23 cellular contexts compared by ENCODE assay signal in genomic region chr1:107357381-107357780, GRCh38.
"Had no signal": no experiment of that assay in that cellular context is flagged by ENCODE, and none has a peak within 500 bp of the region (broad histone marks: within the 10 kb centered on the region; RNA-seq: fewer than 3 reads in every experiment).

No MANE protein-coding gene starts in this region.

- H3K4me2 ChIP-seq: neural progenitor cell had no signal

- H3K4me1 ChIP-seq: ascending aorta, heart left ventricle, prostate gland, upper lobe of right lung had no signal

- H3K4me3 ChIP-seq: ascending aorta, cardiac muscle cell, dorsolateral prefrontal cortex, gastroesophageal sphincter, heart left ventricle, neural progenitor cell, prostate gland, skin epidermis, thoracic aorta, upper lobe of right lung had no signal

- H3K9me3 Mint-ChIP-seq: activated CD4-positive, alpha-beta T cell treated with anti-CD3 and anti-CD28 coated beads, Interleukin-2, amount 10 ng/mL, durations not matched to agents 7 days and 5 days; activated T-cell treated with anti-CD3 and anti-CD28 coated beads, Interleukin-2, amount 50 U/mL, for 24 hours; activated T-helper 2 cell treated with anti-CD3 and anti-CD28 coated beads, Interferon-gamma antibody, Interleukin-2, Interleukin-4, amounts not matched to agents 10 μg/mL and 5 μg/mL and 100 μg/mL, durations not matched to agents 14 hours and 24 hours and 36 hours; immature natural killer cell; neural progenitor cell had no signal

- H2AFZ ChIP-seq: neural progenitor cell had no signal

- H3K27ac Mint-ChIP-seq: activated CD4-positive, alpha-beta T cell treated with anti-CD3 and anti-CD28 coated beads, Interleukin-2, amount 10 ng/mL, durations not matched to agents 7 days and 5 days; activated CD8-positive, alpha-beta T cell treated with anti-CD3 and anti-CD28 coated beads, Interleukin-2, amount 10 ng/mL, durations not matched to agents 7 days and 5 days; activated T-cell treated with anti-CD3 and anti-CD28 coated beads, Interleukin-2, amount 50 U/mL, for 24 hours; activated T-helper 2 cell treated with anti-CD3 and anti-CD28 coated beads, Interferon-gamma antibody, Interleukin-2, Interleukin-4, amounts not matched to agents 10 μg/mL and 5 μg/mL and 100 μg/mL, durations not matched to agents 14 hours and 24 hours and 36 hours; immature natural killer cell; naive thymus-derived CD4-positive, alpha-beta T cell; neural progenitor cell; stimulated activated naive CD8-positive, alpha-beta T cell treated with anti-CD3 and anti-CD28 coated beads, Interleukin-15, amount 100 ng/mL, for 72 hours had no signal

- H3K27me3 ChIP-seq: ascending aorta, cardiac muscle cell, dorsolateral prefrontal cortex, gastroesophageal sphincter, heart left ventricle, neural progenitor cell, upper lobe of right lung had no signal

- H3K27ac ChIP-seq: ascending aorta, cardiac muscle cell, dorsolateral prefrontal cortex, epithelial cell of prostate, heart left ventricle, neural progenitor cell, prostate gland, thoracic aorta, upper lobe of right lung had no signal

- H3K4me1 Mint-ChIP-seq: activated CD4-positive, alpha-beta T cell treated with anti-CD3 and anti-CD28 coated beads, Interleukin-2, amount 10 ng/mL, durations not matched to agents 7 days and 5 days; immature natural killer cell; stimulated activated naive CD8-positive, alpha-beta T cell treated with anti-CD3 and anti-CD28 coated beads, Interleukin-15, amount 100 ng/mL, for 72 hours had no signal

- H3K9me3 ChIP-seq: ascending aorta, gastroesophageal sphincter, heart left ventricle, prostate gland, thoracic aorta, upper lobe of right lung had no signal

- H3K9ac ChIP-seq: neural progenitor cell had no signal

- H3K4me3 Mint-ChIP-seq: activated CD4-positive, alpha-beta T cell treated with anti-CD3 and anti-CD28 coated beads, Interleukin-2, amount 10 ng/mL, durations not matched to agents 7 days and 5 days; activated CD8-positive, alpha-beta T cell treated with anti-CD3 and anti-CD28 coated beads, Interleukin-2, amount 10 ng/mL, durations not matched to agents 7 days and 5 days; activated T-cell treated with anti-CD3 and anti-CD28 coated beads, Interleukin-2, amount 50 U/mL, for 24 hours; immature natural killer cell; naive thymus-derived CD4-positive, alpha-beta T cell; neural progenitor cell; stimulated activated naive CD8-positive, alpha-beta T cell treated with anti-CD3 and anti-CD28 coated beads, Interleukin-15, amount 100 ng/mL, for 72 hours had no signal

- H3K36me3 ChIP-seq: ascending aorta, cardiac muscle cell, gastroesophageal sphincter, heart left ventricle, neural progenitor cell, prostate gland, thoracic aorta, upper lobe of right lung had no signal

- DNase-seq: activated CD4-positive, alpha-beta T cell treated with anti-CD3 and anti-CD28 coated beads, Interleukin-2, amount 10 ng/mL, durations not matched to agents 7 days and 5 days; activated CD8-positive, alpha-beta T cell treated with anti-CD3 and anti-CD28 coated beads, Interleukin-2, amount 10 ng/mL, durations not matched to agents 7 days and 5 days; activated naive CD4-positive, alpha-beta T cell treated with Interleukin-2 at 50 U/mL for 16 hours; activated T-cell treated with anti-CD3 and anti-CD28 coated beads, Interleukin-2, amount 50 U/mL, for 24 hours; dorsolateral prefrontal cortex; heart left ventricle; immature natural killer cell; mesendoderm; naive thymus-derived CD4-positive, alpha-beta T cell; right cardiac atrium; stimulated activated naive CD8-positive, alpha-beta T cell treated with anti-CD3 and anti-CD28 coated beads, Interleukin-15, amount 100 ng/mL, for 72 hours; T-helper 1 cell; T-helper 9 cell; upper lobe of right lung had no signal

- ATAC-seq: activated CD8-positive, alpha-beta T cell treated with anti-CD3 and anti-CD28 coated beads, Interleukin-2, amount 10 ng/mL, durations not matched to agents 7 days and 5 days; gastroesophageal sphincter; heart left ventricle; naive thymus-derived CD4-positive, alpha-beta T cell; right cardiac atrium; stimulated activated naive CD8-positive, alpha-beta T cell treated with anti-CD3 and anti-CD28 coated beads, Interleukin-15, amount 100 ng/mL, for 72 hours; upper lobe of right lung had no signal

- H3K36me3 Mint-ChIP-seq: immature natural killer cell; naive thymus-derived CD4-positive, alpha-beta T cell; neural progenitor cell had no signal

- H3K27me3 Mint-ChIP-seq: activated T-cell treated with anti-CD3 and anti-CD28 coated beads, Interleukin-2, amount 50 U/mL, for 24 hours; stimulated activated naive CD8-positive, alpha-beta T cell treated with anti-CD3 and anti-CD28 coated beads, Interleukin-15, amount 100 ng/mL, for 72 hours had no signal
